ENCODE assay signal across 6 cellular contexts in the genomic region with DNA sequence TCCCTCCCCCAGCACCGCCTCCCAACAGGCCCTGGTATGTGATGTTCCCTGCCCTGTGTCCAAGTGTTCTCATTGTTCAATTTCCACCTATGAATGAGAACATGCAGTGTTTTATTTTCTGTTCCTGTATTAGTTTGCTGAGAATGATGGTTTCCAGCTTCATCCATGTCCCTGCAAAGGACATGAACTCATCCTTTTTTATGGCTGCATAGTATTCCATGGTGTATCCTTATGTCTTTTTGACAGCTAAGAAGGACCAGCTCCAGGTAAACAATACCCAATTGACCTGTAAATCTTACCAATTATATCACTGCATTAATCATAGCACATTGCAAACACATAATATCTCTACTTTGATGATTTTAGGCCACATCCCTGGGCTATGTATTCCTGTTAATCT. TPM values are rescaled to one million over a fixed set of nuclear protein-coding genes. Genes with fewer than 3 reads are reported as not detected.
"Had no signal": no experiment of that assay in that cellular context is flagged by ENCODE, and none has a peak within 500 bp of the region (broad histone marks: within the 10 kb centered on the region; RNA-seq: fewer than 3 reads in every experiment).

No MANE protein-coding gene starts in this region.

RNA-seq across cellular contexts. Expression of a gene that starts 23.8 kb away (rescaled TPM):
- total RNA-seq: GM23248, GM23338, H1, H7, H9 had no signal
- polyA plus RNA-seq: GM23248, GM23338, H1 had no signal

RNA-seq across cellular contexts. Expression of a gene that starts 33.8 kb away (rescaled TPM):
- total RNA-seq: GM23248, H4, H7, H9 had no signal
- polyA plus RNA-seq: GM23248 had no signal
